1 cellular context compared by ENCODE assay signal in genomic region chr5:52787600-52788504, GRCh38.
TF ChIP-seq lines count a peak whose summit lies in the region.

Gene ITGA1 (plus strand): TSS chr5:52787916. CDS start chr5:52788354, 438 bp downstream.
Gene PELO (plus strand): TSS chr5:52787916. CDS start chr5:52800395, 12,479 bp downstream.

TF ChIP-seq in HepG2, 621 proteins besides CTCF, POLR2A, EP300 and RAD21 (continued from another document and continues in another):
- TF ChIP-seq RARA (CRISPR knock-in tag; IDR thresholded peaks at IDR 0.05) (peak; percentile 49; the same call in 1 of the 2 replicates), SMAD1 (CRISPR knock-in tag; IDR thresholded peaks at IDR 0.05; ENCODE audit: borderline replicate concordance, low read depth) (no peak), SNAPC2 (CRISPR knock-in tag; IDR thresholded peaks at IDR 0.05) (no peak), U2AF2 (IDR thresholded peaks at IDR 0.05; ENCODE audit: low read depth, low read length) (no peak), CENPBD1 (CRISPR knock-in tag; IDR thresholded peaks at IDR 0.05; ENCODE audit: borderline replicate concordance, low read depth) (no peak), HNRNPUL1 (IDR thresholded peaks at IDR 0.05; ENCODE audit: low read depth, low read length) (no peak), ZNF672 (CRISPR knock-in tag; IDR thresholded peaks at IDR 0.05) (no peak), ZNF850 (CRISPR knock-in tag; conservative IDR thresholded peaks at IDR 0.05) (no peak), CREBL2 (CRISPR knock-in tag; IDR thresholded peaks at IDR 0.05; ENCODE audit: borderline replicate concordance) (no peak), ZFP90 (CRISPR knock-in tag; IDR thresholded peaks at IDR 0.05; ENCODE audit: borderline replicate concordance) (no peak; the same call in 1 of the 2 replicates), JUNB (CRISPR knock-in tag; IDR thresholded peaks at IDR 0.05; ENCODE audit: borderline replicate concordance) (no peak), DMTF1 (CRISPR knock-in tag; IDR thresholded peaks at IDR 0.05) (no peak), CEBPB (IDR thresholded peaks at IDR 0.05; ENCODE audit: borderline replicate concordance, low read depth, low read length) (peak; percentile 92), ZNF746 (CRISPR knock-in tag; IDR thresholded peaks at IDR 0.05) (peak; percentile 76; the same call in 1 of the 2 replicates), STAT6 (CRISPR knock-in tag; IDR thresholded peaks at IDR 0.05; ENCODE audit: borderline replicate concordance) (peak; percentile 34; the same call in 1 of the 2 replicates), PITX1 (CRISPR knock-in tag; IDR thresholded peaks at IDR 0.05) (peak; percentile 83), ZNF446 (CRISPR knock-in tag; IDR thresholded peaks at IDR 0.05) (0 out of 2 replicates have a peak, but pooled peaks have one; percentile 45), ZNF260 (CRISPR knock-in tag; IDR thresholded peaks at IDR 0.05; ENCODE audit: borderline replicate concordance, low read depth) (no peak), HIVEP1 (CRISPR knock-in tag; IDR thresholded peaks at IDR 0.05) (no peak), MIER2 (CRISPR knock-in tag; IDR thresholded peaks at IDR 0.05) (no peak), ZNF343 (CRISPR knock-in tag; IDR thresholded peaks at IDR 0.05) (peak; percentile 84; the same call in 1 of the 2 replicates), FOXA3 (CRISPR knock-in tag; IDR thresholded peaks at IDR 0.05) (peak; percentile 18; the same call in 1 of the 2 replicates), PCBP2 (optimal IDR thresholded peaks at IDR 0.05; ENCODE audit: low read depth, low read length, poor library complexity, severe bottlenecking) (no peak), ETS1 (CRISPR knock-in tag; IDR thresholded peaks at IDR 0.05) (no peak), ADNP (CRISPR knock-in tag; IDR thresholded peaks at IDR 0.05) (no peak), RXRB (CRISPR knock-in tag; IDR thresholded peaks at IDR 0.05; ENCODE audit: borderline replicate concordance) (peak; percentile 46; the same call in 1 of the 2 replicates), ZNF407 (CRISPR knock-in tag; IDR thresholded peaks at IDR 0.05; ENCODE audit: not compliant biosample characterization) (peak; percentile 29), HOMEZ (CRISPR knock-in tag; IDR thresholded peaks at IDR 0.05; ENCODE audit: low read depth) (0 out of 2 replicates have a peak, but pooled peaks have one; percentile 7), NR2C2 (CRISPR knock-in tag; IDR thresholded peaks at IDR 0.05; ENCODE audit: borderline replicate concordance) (peak; percentile 32), ETV6 (CRISPR knock-in tag; conservative IDR thresholded peaks at IDR 0.05) (0 out of 2 replicates have a peak, but pooled peaks have one; percentile 43), HNF1A (IDR thresholded peaks at IDR 0.05; ENCODE audit: low read depth) (peak; percentile 41), HNF1A (CRISPR knock-in tag; IDR thresholded peaks at IDR 0.05; ENCODE audit: borderline replicate concordance) (peak; percentile 83), FOXJ3 (CRISPR knock-in tag; IDR thresholded peaks at IDR 0.05; ENCODE audit: borderline replicate concordance) (no peak)
